Comparison of ENCODE assay signal across 16 cellular contexts in genomic region chr16:87437327-87437726, GRCh38. TPM values are rescaled to one million over a fixed set of nuclear protein-coding genes. Genes with fewer than 3 reads are reported as not detected.
DNase-seq lines count a peak whose midpoint lies in the region; ATAC-seq, FAIRE-seq and TF ChIP-seq lines count a peak whose summit lies in the region.
"Had no signal": no experiment of that assay in that cellular context is flagged by ENCODE, and none has a peak within 500 bp of the region (broad histone marks: within the 10 kb centered on the region; RNA-seq: fewer than 3 reads in every experiment).

No MANE protein-coding gene starts in this region.

- H3K79me2 ChIP-seq in HepG2 (ENCODE audit: insufficient read depth, low read length) (peaks cover 25% of the 10 kb centered on the region), trophoblast cell (ENCODE audit: control insufficient read depth, insufficient read depth, low read length, poor library complexity) (no peaks in the 10 kb centered on the region)

- no peak overlapping the region for H2BK120ac ChIP-seq in trophoblast cell (ENCODE audit: insufficient read depth, low read length, poor library complexity)

- no peak overlapping the region for H3K4ac ChIP-seq in trophoblast cell (ENCODE audit: low read depth, low read length)

- H3K4me2 ChIP-seq in HepG2 (ENCODE audit: low read depth, low read length), result no peak overlapping the region
- no peak overlapping the region for H3K4me2 ChIP-seq in trophoblast cell (ENCODE audit: low read length)

- in situ Hi-C loops in HepG2 (cut with HindIII; ENCODE audit: extremely low pct_ligation_motif_present, low pct_unique_long_range_greater_than_20kb), result no loop called here

- H3K36me3 ChIP-seq in HepG2 (replicated peaks in 1 of 2; ENCODE audit: control insufficient read depth in 1 of 2, insufficient read depth in 2 of 2, low read length in 2 of 2) (peaks cover 13 to 38% of the 10 kb centered on the region in 2 experiments), right lobe of liver (peaks cover 0 to 3% (median 1%) of the 10 kb centered on the region in 4 donors), trophoblast cell (ENCODE audit: control insufficient read depth in 1 of 2, insufficient read depth in 2 of 2, low read length in 2 of 2) (peaks cover 0 to 4% of the 10 kb centered on the region in 2 experiments)
- H3K36me3 ChIP-seq: HAP-1 had no signal

- TF ChIP-seq CTCF in HepG2 (CRISPR knock-in tag; IDR thresholded peaks at IDR 0.05), result no peak
- no peak for TF ChIP-seq CTCF in right lobe of liver (IDR thresholded peaks at IDR 0.05)

- H3K9me3 ChIP-seq in HepG2 (ENCODE audit: low read length) (no peaks in the 10 kb centered on the region), right lobe of liver (no peaks in the 10 kb centered on the region), trophoblast cell (ENCODE audit: insufficient read depth, low read depth, low read length) (no peaks in the 10 kb centered on the region)
- H3K9me3 ChIP-seq: HAP-1 had no signal

- H3K36me3 Mint-ChIP-seq in activated T-helper 17 cell treated with anti-CD3 and anti-CD28 coated beads, Interleukin-2, amount 50 U/mL, for 72 hours (ENCODE audit: low read depth), result peaks cover 14% of the 10 kb centered on the region

- H3K4me1 ChIP-seq in HepG2 (ENCODE audit: insufficient read depth, low read length), result peaks cover 11% of the 10 kb centered on the region; the same call in 1 of the 2 replicates
- peaks cover 0 to 14% (median 0%) of the 10 kb centered on the region in 4 donors for H3K4me1 ChIP-seq in right lobe of liver
- no peaks in the 10 kb centered on the region for H3K4me1 ChIP-seq in trophoblast cell (ENCODE audit: control insufficient read depth in 1 of 2, insufficient read depth in 2 of 2, low read length in 2 of 2)
- H3K4me1 ChIP-seq: HAP-1 had no signal

- POLR2A ChIA-PET in HepG2 (lab: Yijun Ruan, JAX), result no interaction called here

- H2BK5ac ChIP-seq in trophoblast cell (ENCODE audit: low read depth, low read length, poor library complexity), result no peak overlapping the region

- no peak overlapping the region for H4K12ac ChIP-seq in trophoblast cell (ENCODE audit: low read depth, low read length)

- no peak for FAIRE-seq in HepG2 (lab: Jason Lieb, UNC)
- no peak for FAIRE-seq in HTR-8/SVneo (lab: Jason Lieb, UNC)
- FAIRE-seq: GM12892 had no signal

- no peak overlapping the region for H2AK5ac ChIP-seq in trophoblast cell (ENCODE audit: low read length)

- H3K4me3 ChIP-seq in HepG2 (replicated peaks in 1 of 3; ENCODE audit: insufficient read depth in 1 of 3, low read depth in 2 of 3, low read length in 3 of 3) (no peak overlapping the region), right lobe of liver (no peak overlapping the region), trophoblast cell (ENCODE audit: low read depth, low read length) (peak overlapping the region; percentile 26)
- H3K4me3 ChIP-seq: HAP-1 had no signal

- H3K9ac ChIP-seq in HepG2 (ENCODE audit: insufficient read depth, low read depth, low read length) (no peak overlapping the region), trophoblast cell (ENCODE audit: low read length) (no peak overlapping the region)

- no peak for DNase-seq in HepG2 (ENCODE audit: low spot score)
- no peak for DNase-seq in right lobe of liver
- no peak for DNase-seq in trophoblast cell
- DNase-seq in H4 (ENCODE audit: low spot score), result no peak
- DNase-seq in HTR-8/SVneo (ENCODE audit: insufficient read length, low spot score), result no peak
- DNase-seq: ACHN; CD8-positive, alpha-beta T cell; DND-41; GDM1; GOT3 had no signal

- H4K8ac ChIP-seq in trophoblast cell (ENCODE audit: low read depth, low read length), result no peak overlapping the region

- H3K18ac ChIP-seq in trophoblast cell (ENCODE audit: low read length), result no peak overlapping the region

- intact Hi-C loops in HepG2 (cut with micrococcal nuclease; ENCODE audit: unreplicated experiment), result no loop called here
- intact Hi-C loops in right lobe of liver (cut with DNase I), result no loop called here

- no peak for TF ChIP-seq POLR2A in HepG2 (IDR thresholded peaks at IDR 0.05; ENCODE audit: insufficient read depth in 1 of 2, low read depth in 2 of 2, low read length in 2 of 2)
- no peak for TF ChIP-seq POLR2A in right lobe of liver (IDR thresholded peaks at IDR 0.05)

- CTCF ChIA-PET in HepG2 (lab: Yijun Ruan, JAX; ENCODE audit: low intra/inter-chr PET ratio, low total read pairs), result no interaction called here

- H2AFZ ChIP-seq in HepG2 (ENCODE audit: low read length), result no peak overlapping the region
- no peak overlapping the region for H2AFZ ChIP-seq in trophoblast cell (ENCODE audit: insufficient read depth, low read length, poor library complexity)

- H3K27ac Mint-ChIP-seq in activated T-helper 17 cell treated with anti-CD3 and anti-CD28 coated beads, Interleukin-2, amount 50 U/mL, for 72 hours, result no peak overlapping the region
- H3K27ac Mint-ChIP-seq: B cell had no signal

- BruUV-seq in HepG2 (replicated peaks; lab: Mats Ljungman, UMichigan), result no TSS peak

- peaks cover 6% of the 10 kb centered on the region for H3K4me1 Mint-ChIP-seq in activated T-helper 17 cell treated with anti-CD3 and anti-CD28 coated beads, Interleukin-2, amount 50 U/mL, for 72 hours
- H3K4me1 Mint-ChIP-seq: B cell had no signal

- H4K20me1 ChIP-seq in HepG2 (ENCODE audit: insufficient read depth, low read length), result peaks cover 16% of the 10 kb centered on the region; the same call in 1 of the 2 replicates

- H3K27ac ChIP-seq in HepG2 (ENCODE audit: extremely low read length, insufficient read depth, low read length) (no peak overlapping the region), right lobe of liver (no peak overlapping the region), trophoblast cell (ENCODE audit: low read depth, low read length) (no peak overlapping the region)

- no peak overlapping the region for H3K14ac ChIP-seq in trophoblast cell (ENCODE audit: low read length)

- no peaks in the 10 kb centered on the region for H3K9me3 Mint-ChIP-seq in activated T-helper 17 cell treated with anti-CD3 and anti-CD28 coated beads, Interleukin-2, amount 50 U/mL, for 72 hours
- H3K9me3 Mint-ChIP-seq: CD8-positive, alpha-beta T cell had no signal

- no peak overlapping the region for H2BK12ac ChIP-seq in trophoblast cell (ENCODE audit: low read length)

- peak overlapping the region; percentile 44 for H3K4me3 Mint-ChIP-seq in activated T-helper 17 cell treated with anti-CD3 and anti-CD28 coated beads, Interleukin-2, amount 50 U/mL, for 72 hours
- H3K4me3 Mint-ChIP-seq: B cell, CD14-positive monocyte had no signal

- H4K91ac ChIP-seq in trophoblast cell (ENCODE audit: low read depth, low read length), result no peak overlapping the region

- H3K23ac ChIP-seq in trophoblast cell (ENCODE audit: low read length), result no peak overlapping the region

- no peak for TF ChIP-seq RAD21 in HepG2 (CRISPR knock-in tag; IDR thresholded peaks at IDR 0.05)

- no peak for TF ChIP-seq EP300 in HepG2 (IDR thresholded peaks at IDR 0.05; ENCODE audit: low read depth in 2 of 2, low read length in 2 of 2)
- no peak for TF ChIP-seq EP300 in HepG2 (CRISPR knock-in tag; IDR thresholded peaks at IDR 0.05; ENCODE audit: borderline replicate concordance)

- no peaks in the 10 kb centered on the region for H3K27me3 Mint-ChIP-seq in activated T-helper 17 cell treated with anti-CD3 and anti-CD28 coated beads, Interleukin-2, amount 50 U/mL, for 72 hours

- ATAC-seq in HepG2 (no peak), right lobe of liver (no peak), GM19463 (IDR thresholded peaks at IDR 0.05; ENCODE audit: unreplicated experiment) (no peak)
- ATAC-seq in activated T-helper 17 cell treated with anti-CD3 and anti-CD28 coated beads, Interleukin-2, amount 50 U/mL, for 72 hours (replicated peaks), result no peak

- H3K79me1 ChIP-seq in trophoblast cell (ENCODE audit: low read length), result no peaks in the 10 kb centered on the region

- whole genome bisulfite sequencing in HepG2 (ENCODE audit: low lambda C conversion rate), result 99% methylated on average over 13 of the region's 14 CpGs
- 93% methylated on average over 8 of the region's 14 CpGs for WGBS in right lobe of liver (ENCODE audit: insufficient coverage, low coverage, low lambda C conversion rate, missing lambda C conversion rate)
- WGBS in trophoblast cell (ENCODE audit: extremely low coverage, insufficient coverage, insufficient read length), result no CpG with 5 or more reads among the region's 14 CpGs

- H3K27me3 ChIP-seq in HepG2 (ENCODE audit: control insufficient read depth in 1 of 2, insufficient read depth in 2 of 2, low read length in 2 of 2), result no peaks in the 10 kb centered on the region
- no peaks in the 10 kb centered on the region for H3K27me3 ChIP-seq in right lobe of liver
- no peaks in the 10 kb centered on the region for H3K27me3 ChIP-seq in trophoblast cell (ENCODE audit: insufficient read depth, low read length)

RNA-seq across cellular contexts. Expression of gene MAP1LC3B, which starts 45.2 kb away (rescaled TPM):
- total RNA-seq in HepG2 (2016; rRNA removed; fragmentation: Illumina TruSeq; extraction: Trizol), result 15.7 and 30.6 TPM in 2 replicates
- 5.5 and 7.0 TPM in 2 replicates for total RNA-seq in HepG2 (2016; cell fraction: cytosol; rRNA removed; fragmentation: Illumina TruSeq; extraction: Trizol; ENCODE audit: low read depth)
- total RNA-seq in HepG2 (2016; cell fraction: insoluble cytoplasmic fraction; rRNA removed; fragmentation: Illumina TruSeq; extraction: Trizol), result 15.9 and 27.1 TPM in 2 replicates
- total RNA-seq in HepG2 (2016; cell fraction: membrane; rRNA removed; fragmentation: Illumina TruSeq; extraction: Trizol), result 24.8 and 26.3 TPM in 2 replicates
- total RNA-seq in HepG2 (2016; cell fraction: nucleus; rRNA removed; fragmentation: Illumina TruSeq; extraction: Trizol), result 22.0 and 22.3 TPM in 2 replicates
- polyA plus RNA-seq in HepG2 (2011; rRNA removed), result 37.4 and 37.9 TPM in 2 replicates
- 18.1 and 36.3 TPM in 2 replicates for polyA plus RNA-seq in HepG2 (2011; cell fraction: cytosol; rRNA removed)
- polyA plus RNA-seq in HepG2 (2011; cell fraction: nucleus; rRNA removed), result 15.1 and 23.4 TPM in 2 replicates
- 68.5 and 98.3 TPM in 2 replicates for polyA plus RNA-seq in HepG2 (2012)
- polyA plus RNA-seq in HepG2 (2016; cell fraction: cytosol; fragmentation: Illumina TruSeq; extraction: Trizol; ENCODE audit: low read depth), result 9.9 and 13.1 TPM in 2 replicates
- 65.5 and 71.9 TPM in 2 replicates for polyA plus RNA-seq in HepG2 (2016; cell fraction: insoluble cytoplasmic fraction; fragmentation: Illumina TruSeq; extraction: Trizol; ENCODE audit: low read depth)
- 26.7 and 27.4 TPM in 2 replicates for polyA plus RNA-seq in HepG2 (2016; cell fraction: membrane; fragmentation: Illumina TruSeq; extraction: Trizol; ENCODE audit: low read depth)
- polyA plus RNA-seq in HepG2 (2016; cell fraction: nucleus; fragmentation: Illumina TruSeq; extraction: Trizol; ENCODE audit: insufficient read depth, low read depth), result 42.6 and 45.0 TPM in 2 replicates
- 13.2 and 15.8 TPM in 2 replicates for polyA minus RNA-seq in HepG2 (2011; rRNA and poly(A)+ RNA removed; ENCODE audit: low replicate concordance)
- 22.2 and 35.4 TPM in 2 replicates for polyA minus RNA-seq in HepG2 (2011; cell fraction: cytosol; rRNA and poly(A)+ RNA removed)
- 23.0 and 32.7 TPM in 2 replicates for polyA minus RNA-seq in HepG2 (2011; cell fraction: nucleus; rRNA and poly(A)+ RNA removed)
- 10 to 100 TPM; 16.5 to 48.8 (median 25.6) TPM for total RNA-seq in right lobe of liver
- 10 to 100 TPM; 57.3 to 69.1 TPM for total RNA-seq in activated T-helper 17 cell treated with anti-CD3 and anti-CD28 coated beads, Interleukin-2, amount 50 U/mL, for 72 hours
- 81.7 and 82.7 TPM in 2 replicates for polyA plus RNA-seq in trophoblast cell (2013)
- 26.6 and 28.5 TPM in 2 replicates for total RNA-seq in H4 (2014; rRNA removed; shearing (Covaris generic))

RNA-seq across cellular contexts. Expression of gene FBXO31, which starts 53.8 kb away (rescaled TPM):
- total RNA-seq in HepG2 (2016; rRNA removed; fragmentation: Illumina TruSeq; extraction: Trizol) (81.3 and 92.4 TPM in 2 replicates), right lobe of liver (10 to 100 TPM; 20.6 to 56.9 (median 31.1) TPM)
- total RNA-seq in HepG2 (2016; cell fraction: cytosol; rRNA removed; fragmentation: Illumina TruSeq; extraction: Trizol; ENCODE audit: low read depth), result 18.3 and 22.9 TPM in 2 replicates
- total RNA-seq in HepG2 (2016; cell fraction: insoluble cytoplasmic fraction; rRNA removed; fragmentation: Illumina TruSeq; extraction: Trizol), result 64.5 and 91.5 TPM in 2 replicates
- total RNA-seq in HepG2 (2016; cell fraction: membrane; rRNA removed; fragmentation: Illumina TruSeq; extraction: Trizol), result 33.7 and 38.0 TPM in 2 replicates
- total RNA-seq in HepG2 (2016; cell fraction: nucleus; rRNA removed; fragmentation: Illumina TruSeq; extraction: Trizol), result 94.4 and 107 TPM in 2 replicates
- polyA plus RNA-seq in HepG2 (2011; rRNA removed), result 101 and 118 TPM in 2 replicates
- 51.6 and 63.1 TPM in 2 replicates for polyA plus RNA-seq in HepG2 (2011; cell fraction: cytosol; rRNA removed)
- 393 and 579 TPM in 2 replicates for polyA plus RNA-seq in HepG2 (2011; cell fraction: nucleus; rRNA removed)
- 75.5 and 101 TPM in 2 replicates for polyA plus RNA-seq in HepG2 (2012)
- 6.1 and 6.4 TPM in 2 replicates for polyA plus RNA-seq in HepG2 (2016; cell fraction: cytosol; fragmentation: Illumina TruSeq; extraction: Trizol; ENCODE audit: low read depth)
- 57.9 and 71.3 TPM in 2 replicates for polyA plus RNA-seq in HepG2 (2016; cell fraction: insoluble cytoplasmic fraction; fragmentation: Illumina TruSeq; extraction: Trizol; ENCODE audit: low read depth)
- polyA plus RNA-seq in HepG2 (2016; cell fraction: membrane; fragmentation: Illumina TruSeq; extraction: Trizol; ENCODE audit: low read depth), result 18.2 and 18.3 TPM in 2 replicates
- polyA plus RNA-seq in HepG2 (2016; cell fraction: nucleus; fragmentation: Illumina TruSeq; extraction: Trizol; ENCODE audit: insufficient read depth, low read depth), result 256 and 269 TPM in 2 replicates
- 29.6 and 164 TPM in 2 replicates for polyA minus RNA-seq in HepG2 (2011; rRNA and poly(A)+ RNA removed; ENCODE audit: low replicate concordance)
- polyA minus RNA-seq in HepG2 (2011; cell fraction: cytosol; rRNA and poly(A)+ RNA removed), result 53.4 and 63.9 TPM in 2 replicates
- 202 and 208 TPM in 2 replicates for polyA minus RNA-seq in HepG2 (2011; cell fraction: nucleus; rRNA and poly(A)+ RNA removed)
- total RNA-seq in activated T-helper 17 cell treated with anti-CD3 and anti-CD28 coated beads, Interleukin-2, amount 50 U/mL, for 72 hours, result 10 to 100 TPM; 21.9 to 29.1 TPM
- polyA plus RNA-seq in trophoblast cell (2013), result 7.8 TPM in 2 replicates
- total RNA-seq in H4 (2014; rRNA removed; shearing (Covaris generic)), result 6.9 and 7.4 TPM in 2 replicates

RNA-seq across cellular contexts. Expression of gene ZCCHC14, which starts 55.5 kb away (rescaled TPM):
- 12.5 and 20.4 TPM in 2 replicates for total RNA-seq in HepG2 (2016; rRNA removed; fragmentation: Illumina TruSeq; extraction: Trizol)
- 10.4 and 15.8 TPM in 2 replicates for total RNA-seq in HepG2 (2016; cell fraction: cytosol; rRNA removed; fragmentation: Illumina TruSeq; extraction: Trizol; ENCODE audit: low read depth)
- total RNA-seq in HepG2 (2016; cell fraction: insoluble cytoplasmic fraction; rRNA removed; fragmentation: Illumina TruSeq; extraction: Trizol), result 11.4 and 19.2 TPM in 2 replicates
- 9.4 and 10.4 TPM in 2 replicates for total RNA-seq in HepG2 (2016; cell fraction: membrane; rRNA removed; fragmentation: Illumina TruSeq; extraction: Trizol)
- total RNA-seq in HepG2 (2016; cell fraction: nucleus; rRNA removed; fragmentation: Illumina TruSeq; extraction: Trizol), result 21.7 and 25.2 TPM in 2 replicates
- polyA plus RNA-seq in HepG2 (2011; rRNA removed), result 12.4 and 13.9 TPM in 2 replicates
- polyA plus RNA-seq in HepG2 (2011; cell fraction: cytosol; rRNA removed), result 7.2 and 8.1 TPM in 2 replicates
- 44.4 and 55.9 TPM in 2 replicates for polyA plus RNA-seq in HepG2 (2011; cell fraction: nucleus; rRNA removed)
- polyA plus RNA-seq in HepG2 (2012), result 24.9 and 25.6 TPM in 2 replicates
- polyA plus RNA-seq in HepG2 (2016; cell fraction: cytosol; fragmentation: Illumina TruSeq; extraction: Trizol; ENCODE audit: low read depth), result 0.75 and 0.90 TPM in 2 replicates
- polyA plus RNA-seq in HepG2 (2016; cell fraction: insoluble cytoplasmic fraction; fragmentation: Illumina TruSeq; extraction: Trizol; ENCODE audit: low read depth), result 19.5 and 24.4 TPM in 2 replicates
- 3.1 and 3.9 TPM in 2 replicates for polyA plus RNA-seq in HepG2 (2016; cell fraction: membrane; fragmentation: Illumina TruSeq; extraction: Trizol; ENCODE audit: low read depth)
- polyA plus RNA-seq in HepG2 (2016; cell fraction: nucleus; fragmentation: Illumina TruSeq; extraction: Trizol; ENCODE audit: insufficient read depth, low read depth), result 46.5 and 48.4 TPM in 2 replicates
- 16.6 and 28.7 TPM in 2 replicates for polyA minus RNA-seq in HepG2 (2011; rRNA and poly(A)+ RNA removed; ENCODE audit: low replicate concordance)
- polyA minus RNA-seq in HepG2 (2011; cell fraction: cytosol; rRNA and poly(A)+ RNA removed), result 20.6 and 23.9 TPM in 2 replicates
- polyA minus RNA-seq in HepG2 (2011; cell fraction: nucleus; rRNA and poly(A)+ RNA removed), result 24.0 and 26.7 TPM in 2 replicates
- 10 to 100 TPM; 12.6 to 26.5 (median 17.7) TPM for total RNA-seq in right lobe of liver
- 1 to 10 TPM; 3.0 to 5.2 TPM for total RNA-seq in activated T-helper 17 cell treated with anti-CD3 and anti-CD28 coated beads, Interleukin-2, amount 50 U/mL, for 72 hours
- polyA plus RNA-seq in trophoblast cell (2013), result 9.7 and 10.4 TPM in 2 replicates
- 5.4 and 6.3 TPM in 2 replicates for total RNA-seq in H4 (2014; rRNA removed; shearing (Covaris generic))
